8 cellular contexts compared by ENCODE assay signal in the genomic region with DNA sequence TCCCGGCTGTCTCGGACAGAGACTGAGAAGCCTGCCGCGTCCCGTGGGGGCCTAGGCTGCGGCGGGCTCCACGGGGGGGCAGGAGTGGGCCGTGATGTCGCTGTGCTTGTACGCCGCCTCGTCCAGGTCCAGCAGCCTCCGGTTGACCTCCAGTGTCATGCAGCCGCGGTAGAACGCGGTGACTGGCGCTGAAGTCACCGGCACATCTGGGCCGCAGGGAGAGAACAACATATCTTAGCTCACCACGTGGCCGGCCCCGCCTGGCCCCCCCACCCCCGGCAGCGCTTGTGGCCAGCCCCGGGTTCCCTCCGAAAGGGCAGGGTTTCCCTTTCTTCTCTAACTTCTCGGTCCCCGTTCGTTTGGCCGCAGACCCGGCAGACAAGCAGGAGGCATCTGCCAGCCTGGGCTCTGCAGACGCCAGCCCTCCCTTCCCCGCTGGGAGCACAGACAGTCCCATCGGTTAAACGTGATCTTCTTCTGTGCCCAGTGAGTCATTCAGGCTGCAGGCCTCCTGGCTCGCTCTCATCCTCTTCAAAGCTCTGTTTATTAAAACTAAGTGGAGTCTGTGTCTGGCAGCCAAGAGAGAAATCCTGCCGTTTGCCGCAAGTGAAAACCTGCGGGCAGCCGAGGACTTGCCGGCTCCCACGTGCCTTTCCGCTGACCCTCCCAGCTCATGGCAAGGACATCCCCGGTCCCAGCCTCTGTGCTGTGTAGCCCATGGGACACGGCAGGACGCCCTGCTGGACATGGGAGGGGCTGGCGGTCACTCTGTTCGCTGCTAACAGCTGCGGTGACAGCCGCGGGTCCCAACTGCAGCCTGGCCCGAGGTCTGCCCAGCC. TPM values are rescaled to one million over a fixed set of nuclear protein-coding genes. Genes with fewer than 3 reads are reported as not detected.
DNase-seq lines count a peak whose midpoint lies in the region; ATAC-seq lines count a peak whose summit lies in the region.

No MANE protein-coding gene starts in this region.

- DNase-seq in ELF-1 (ENCODE audit: low read depth, low spot score) (peak; percentile 79), NT2/D1 (ENCODE audit: low read depth, low spot score) (no peak), non-pigmented ciliary epithelial cell (ENCODE audit: low read depth) (peak; percentile 78), HuH-7 (ENCODE audit: low spot score) (no peak)
- no peak for DNase-seq in stimulated activated CD4-positive, alpha-beta T cell treated with anti-CD3 and anti-CD28 coated beads, Interleukin-2, amount 100 ng/mL, for 24 hours
- no peak for DNase-seq in NK-92 treated with Interleukin-12 subunit alpha and Interleukin-12 subunit beta, amount 100 ng/mL, for 24 hours (lab: John Stamatoyannopoulos, UW)

- no peaks in the 10 kb centered on the region for H3K27me3 ChIP-seq in NT2/D1 (ENCODE audit: insufficient read depth, insufficient read length)

- peak; percentile 83 for ATAC-seq in esophagus mucosa
- no peak for ATAC-seq in HG03025 (IDR thresholded peaks at IDR 0.05; ENCODE audit: low FRiP score, unreplicated experiment)

- no peaks in the 10 kb centered on the region for H3K9me3 ChIP-seq in NT2/D1 (ENCODE audit: insufficient read depth, low read length)

- H3K4me1 ChIP-seq in NT2/D1 (ENCODE audit: insufficient read depth, insufficient read length): peaks cover 6% of the 10 kb centered on the region

- H3K9ac ChIP-seq in NT2/D1 (ENCODE audit: insufficient read length, low read depth): peak overlapping the region; percentile 25

- peaks cover 61% of the 10 kb centered on the region for H3K36me3 ChIP-seq in NT2/D1 (ENCODE audit: insufficient read depth, insufficient read length, low read length)

- H3K4me3 ChIP-seq in NT2/D1 (ENCODE audit: insufficient read length, low read depth): no peak overlapping the region

RNA-seq across cellular contexts. Expression of a gene that starts 42.8 kb away (rescaled TPM):
- total RNA-seq in esophagus mucosa: 34.8 TPM

Comparison
In these comparisons a context has a peak if more than half of its experiments do, and no peak if none do; other contexts are left out.
1. DNase-seq: peak in ELF-1 (single experiment) and non-pigmented ciliary epithelial cell (single experiment); none in NT2/D1 (single experiment), HuH-7 (single experiment), stimulated activated CD4-positive, alpha-beta T cell treated with anti-CD3 and anti-CD28 coated beads, Interleukin-2, amount 100 ng/mL, for 24 hours (0 of 2) and NK-92 treated with Interleukin-12 subunit alpha and Interleukin-12 subunit beta, amount 100 ng/mL, for 24 hours (single experiment).